In genomic region chr12:54993181-54993835, GRCh38 we compare ENCODE assay signal across 8 cellular contexts.
DNase-seq lines count a peak whose midpoint lies in the region; ATAC-seq and TF ChIP-seq lines count a peak whose summit lies in the region.

No MANE protein-coding gene starts in this region.

- no peak overlapping the region for H3K4me3 ChIP-seq in AG04449 (ENCODE audit: low read depth, low read length)
- no peak overlapping the region for H3K4me3 ChIP-seq in WI38 (ENCODE audit: low read depth, low read length)
- no peak overlapping the region for H3K4me3 ChIP-seq in choroid plexus epithelial cell (ENCODE audit: low read depth, low read length)

- CTCF ChIA-PET in AG04449 (lab: Yijun Ruan, JAX), result interaction anchor here (0.8 to 7.6 kb wide), 30 partner anchors 9 to 626 kb away, joined by 3 to 272 read pairs (median 4); partner anchors contain the start of gene NEUROD4

- POLR2A ChIA-PET in AG04449 (lab: Yijun Ruan, JAX), result no interaction called here

- peak; percentile 48 for ATAC-seq in GM18517 (IDR thresholded peaks at IDR 0.05; ENCODE audit: unreplicated experiment)
- ATAC-seq in HG03159 (IDR thresholded peaks at IDR 0.05; ENCODE audit: unreplicated experiment), result peak; percentile 58

- DNase-seq in AG04449 (ENCODE audit: low read depth, low spot score), result peak; percentile 4
- DNase-seq in NCI-H2227 treated with DMSO at 0.1 percent for 48 hours (lab: John Stamatoyannopoulos, UW), result peak; percentile 36
- peak; percentile 80 for DNase-seq in choroid plexus epithelial cell (ENCODE audit: low read depth)
- peak; percentile 83 for DNase-seq in left kidney (ENCODE audit: low read depth, low spot score)
- peak; percentile 23 to 40 for DNase-seq in stimulated activated CD8-positive, alpha-beta memory T cell treated with anti-CD3 and anti-CD28 coated beads, Interleukin-7, amount 100 ng/mL, for 4 hours (ENCODE audit: low read depth in 2 of 2)

- peak; percentile 71 for TF ChIP-seq CTCF in AG04449 (IDR thresholded peaks at IDR 0.05; ENCODE audit: insufficient read depth, low read length, missing control alignments)
- TF ChIP-seq CTCF in WI38 (IDR thresholded peaks at IDR 0.05; ENCODE audit: low read depth, low read length), result peak; percentile 57; the same call in 1 of the 2 replicates
- TF ChIP-seq CTCF in choroid plexus epithelial cell (conservative IDR thresholded peaks at IDR 0.05; ENCODE audit: low read depth, low read length), result peak; percentile 78

Comparison
In these comparisons a context has a peak if more than half of its experiments do, and no peak if none do; other contexts are left out.
1. DNase-seq: peak in every context shown above with its lines; median percentile 83 in left kidney; 80 in choroid plexus epithelial cell; 36 in NCI-H2227 treated with DMSO at 0.1 percent for 48 hours; 32 in stimulated activated CD8-positive, alpha-beta memory T cell treated with anti-CD3 and anti-CD28 coated beads, Interleukin-7, amount 100 ng/mL, for 4 hours; 4 in AG04449.